8 cellular contexts compared by ENCODE assay signal in genomic region chr6:159104163-159104885, GRCh38. TPM values are rescaled to one million over a fixed set of nuclear protein-coding genes. Genes with fewer than 3 reads are reported as not detected.
DNase-seq lines count a peak whose midpoint lies in the region; ATAC-seq and TF ChIP-seq lines count a peak whose summit lies in the region.

No MANE protein-coding gene starts in this region.

- no peaks in the 10 kb centered on the region for H3K27me3 Mint-ChIP-seq in activated CD4-positive, alpha-beta T cell treated with anti-CD3 and anti-CD28 coated beads, Interleukin-2, amount 10 ng/mL, durations not matched to agents 24 days and 14 days

- H3K9ac ChIP-seq in colonic mucosa (ENCODE audit: low read depth in 2 of 2, low read length in 2 of 2) (no peak overlapping the region), liver (ENCODE audit: low read depth in 1 of 2, low read length in 2 of 2) (no peak overlapping the region)

- H3K4me1 ChIP-seq in colonic mucosa (peaks cover 3% of the 10 kb centered on the region), liver (ENCODE audit: control insufficient read depth in 4 of 4, insufficient read depth in 4 of 4, low read length in 3 of 4) (peaks cover 0 to 4% (median 0%) of the 10 kb centered on the region in 4 donors)

- 31% methylated on average over 17 of the region's 17 CpGs for WGBS in liver

- DNase-seq in SIG-M5 treated with dmso at 0.1 percent for 504 hours (lab: John Stamatoyannopoulos, UW; ENCODE audit: unreplicated experiment) (peak; percentile 56), SIG-M5 (lab: John Stamatoyannopoulos, UW) (no peak), NCI-H446 treated with DMSO at 0.1 percent for 48 hours (lab: John Stamatoyannopoulos, UW) (peak; percentile 17), colonic mucosa (peak; percentile 58)
- DNase-seq in activated CD4-positive, alpha-beta T cell treated with anti-CD3 and anti-CD28 coated beads, Interleukin-2, amount 10 ng/mL, durations not matched to agents 24 days and 14 days: peak; percentile 93
- peak; percentile 71 for DNase-seq in stimulated activated CD8-positive, alpha-beta memory T cell treated with anti-CD3 and anti-CD28 coated beads, Interleukin-12 subunit alpha, Interleukin-12 subunit beta, amount 100 ng/mL, for 1 hour (ENCODE audit: low read depth)

- no peaks in the 10 kb centered on the region for H3K36me3 Mint-ChIP-seq in activated CD4-positive, alpha-beta T cell treated with anti-CD3 and anti-CD28 coated beads, Interleukin-2, amount 10 ng/mL, durations not matched to agents 24 days and 14 days (ENCODE audit: low read depth)

- peak overlapping the region; percentile 85 for H3K27ac Mint-ChIP-seq in activated CD4-positive, alpha-beta T cell treated with anti-CD3 and anti-CD28 coated beads, Interleukin-2, amount 10 ng/mL, durations not matched to agents 24 days and 14 days

- H3K9me3 Mint-ChIP-seq in activated CD4-positive, alpha-beta T cell treated with anti-CD3 and anti-CD28 coated beads, Interleukin-2, amount 10 ng/mL, durations not matched to agents 24 days and 14 days: no peaks in the 10 kb centered on the region

- H3K27ac ChIP-seq in colonic mucosa (no peak overlapping the region), liver (ENCODE audit: low read depth in 1 of 2, low read length in 2 of 2) (no peak overlapping the region)

- intact Hi-C loops in activated CD4-positive, alpha-beta T cell treated with anti-CD3 and anti-CD28 coated beads, Interleukin-2, amount 10 ng/mL, durations not matched to agents 24 days and 14 days (cut with micrococcal nuclease): loop anchor here (1.0 to 10.0 kb wide), 5 partner anchors 30 to 380 kb away; no protein-coding TSS in a partner anchor
- intact Hi-C loops in colonic mucosa (cut with DNase I): loop anchor here (2.0 kb wide), 1 partner anchor 62 kb away; no protein-coding TSS in a partner anchor

- ATAC-seq in HG02973 (IDR thresholded peaks at IDR 0.05; ENCODE audit: unreplicated experiment): peak; percentile 58

- peak overlapping the region; percentile 77 for H3K4me3 Mint-ChIP-seq in activated CD4-positive, alpha-beta T cell treated with anti-CD3 and anti-CD28 coated beads, Interleukin-2, amount 10 ng/mL, durations not matched to agents 24 days and 14 days

- H3K4me1 Mint-ChIP-seq in activated CD4-positive, alpha-beta T cell treated with anti-CD3 and anti-CD28 coated beads, Interleukin-2, amount 10 ng/mL, durations not matched to agents 24 days and 14 days: peaks cover 68% of the 10 kb centered on the region

- peak; percentile 86 to 91 for TF ChIP-seq RAD21 in liver (IDR thresholded peaks at IDR 0.05)

- H3K4me3 ChIP-seq in colonic mucosa (no peak overlapping the region), liver (ENCODE audit: low read depth in 1 of 3, low read length in 3 of 3) (no peak overlapping the region)

- no peaks in the 10 kb centered on the region for H3K9me3 ChIP-seq in colonic mucosa
- no peaks in the 10 kb centered on the region for H3K9me3 ChIP-seq in liver (ENCODE audit: control insufficient read depth in 4 of 4, low read length in 3 of 4)

- peak; percentile 83 for TF ChIP-seq CTCF in colonic mucosa (IDR thresholded peaks at IDR 0.05)
- TF ChIP-seq CTCF in liver (IDR thresholded peaks at IDR 0.05; ENCODE audit: low read depth, low read length, missing input control): peak; percentile 86

- H3K36me3 ChIP-seq in colonic mucosa (no peaks in the 10 kb centered on the region), liver (ENCODE audit: control insufficient read depth in 4 of 4, insufficient read depth in 3 of 4, low read depth in 1 of 4, low read length in 3 of 4) (no peaks in the 10 kb centered on the region)

- H3K27me3 ChIP-seq in colonic mucosa (no peaks in the 10 kb centered on the region), liver (ENCODE audit: control insufficient read depth in 4 of 4, insufficient read depth in 4 of 4, low read length in 3 of 4) (no peaks in the 10 kb centered on the region)

TF ChIP-seq in liver, 16 proteins besides CTCF, POLR2A, EP300 and RAD21:
- TF ChIP-seq FOXA2 (IDR thresholded peaks at IDR 0.05) (no peak), EGR1 (IDR thresholded peaks at IDR 0.05; ENCODE audit: low read depth in 2 of 2) (no peak), ATF3 (IDR thresholded peaks at IDR 0.05) (no peak), GABPA (IDR thresholded peaks at IDR 0.05 in 1 of 2, conservative IDR thresholded peaks at IDR 0.05 in 1 of 2) (no peak), RXRA (IDR thresholded peaks at IDR 0.05) (no peak), NR2F2 (IDR thresholded peaks at IDR 0.05) (no peak), FOXA1 (IDR thresholded peaks at IDR 0.05) (no peak), HNF4G (IDR thresholded peaks at IDR 0.05) (no peak), HNF4A (conservative IDR thresholded peaks at IDR 0.05) (no peak), TAF1 (conservative IDR thresholded peaks at IDR 0.05) (no peak), SP1 (IDR thresholded peaks at IDR 0.05) (no peak), JUND (IDR thresholded peaks at IDR 0.05) (no peak), YY1 (IDR thresholded peaks at IDR 0.05) (no peak)
- TF ChIP-seq, protein P1, sequence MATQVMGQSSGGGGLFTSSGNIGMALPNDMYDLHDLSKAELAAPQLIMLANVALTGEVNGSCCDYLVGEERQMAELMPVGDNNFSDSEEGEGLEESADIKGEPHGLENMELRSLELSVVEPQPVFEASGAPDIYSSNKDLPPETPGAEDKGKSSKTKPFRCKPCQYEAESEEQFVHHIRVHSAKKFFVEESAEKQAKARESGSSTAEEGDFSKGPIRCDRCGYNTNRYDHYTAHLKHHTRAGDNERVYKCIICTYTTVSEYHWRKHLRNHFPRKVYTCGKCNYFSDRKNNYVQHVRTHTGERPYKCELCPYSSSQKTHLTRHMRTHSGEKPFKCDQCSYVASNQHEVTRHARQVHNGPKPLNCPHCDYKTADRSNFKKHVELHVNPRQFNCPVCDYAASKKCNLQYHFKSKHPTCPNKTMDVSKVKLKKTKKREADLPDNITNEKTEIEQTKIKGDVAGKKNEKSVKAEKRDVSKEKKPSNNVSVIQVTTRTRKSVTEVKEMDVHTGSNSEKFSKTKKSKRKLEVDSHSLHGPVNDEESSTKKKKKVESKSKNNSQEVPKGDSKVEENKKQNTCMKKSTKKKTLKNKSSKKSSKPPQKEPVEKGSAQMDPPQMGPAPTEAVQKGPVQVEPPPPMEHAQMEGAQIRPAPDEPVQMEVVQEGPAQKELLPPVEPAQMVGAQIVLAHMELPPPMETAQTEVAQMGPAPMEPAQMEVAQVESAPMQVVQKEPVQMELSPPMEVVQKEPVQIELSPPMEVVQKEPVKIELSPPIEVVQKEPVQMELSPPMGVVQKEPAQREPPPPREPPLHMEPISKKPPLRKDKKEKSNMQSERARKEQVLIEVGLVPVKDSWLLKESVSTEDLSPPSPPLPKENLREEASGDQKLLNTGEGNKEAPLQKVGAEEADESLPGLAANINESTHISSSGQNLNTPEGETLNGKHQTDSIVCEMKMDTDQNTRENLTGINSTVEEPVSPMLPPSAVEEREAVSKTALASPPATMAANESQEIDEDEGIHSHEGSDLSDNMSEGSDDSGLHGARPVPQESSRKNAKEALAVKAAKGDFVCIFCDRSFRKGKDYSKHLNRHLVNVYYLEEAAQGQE (IDR thresholded peaks at IDR 0.05): no peak
- TF ChIP-seq, protein P2, sequence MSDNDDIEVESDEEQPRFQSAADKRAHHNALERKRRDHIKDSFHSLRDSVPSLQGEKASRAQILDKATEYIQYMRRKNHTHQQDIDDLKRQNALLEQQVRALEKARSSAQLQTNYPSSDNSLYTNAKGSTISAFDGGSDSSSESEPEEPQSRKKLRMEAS (IDR thresholded peaks at IDR 0.05): no peak
- TF ChIP-seq, protein P3, sequence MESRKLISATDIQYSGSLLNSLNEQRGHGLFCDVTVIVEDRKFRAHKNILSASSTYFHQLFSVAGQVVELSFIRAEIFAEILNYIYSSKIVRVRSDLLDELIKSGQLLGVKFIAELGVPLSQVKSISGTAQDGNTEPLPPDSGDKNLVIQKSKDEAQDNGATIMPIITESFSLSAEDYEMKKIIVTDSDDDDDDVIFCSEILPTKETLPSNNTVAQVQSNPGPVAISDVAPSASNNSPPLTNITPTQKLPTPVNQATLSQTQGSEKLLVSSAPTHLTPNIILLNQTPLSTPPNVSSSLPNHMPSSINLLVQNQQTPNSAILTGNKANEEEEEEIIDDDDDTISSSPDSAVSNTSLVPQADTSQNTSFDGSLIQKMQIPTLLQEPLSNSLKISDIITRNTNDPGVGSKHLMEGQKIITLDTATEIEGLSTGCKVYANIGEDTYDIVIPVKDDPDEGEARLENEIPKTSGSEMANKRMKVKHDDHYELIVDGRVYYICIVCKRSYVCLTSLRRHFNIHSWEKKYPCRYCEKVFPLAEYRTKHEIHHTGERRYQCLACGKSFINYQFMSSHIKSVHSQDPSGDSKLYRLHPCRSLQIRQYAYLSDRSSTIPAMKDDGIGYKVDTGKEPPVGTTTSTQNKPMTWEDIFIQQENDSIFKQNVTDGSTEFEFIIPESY (IDR thresholded peaks at IDR 0.05): no peak

RNA-seq across cellular contexts. Expression of gene TAGAP, which starts 59.5 kb away (rescaled TPM):
- total RNA-seq in activated CD4-positive, alpha-beta T cell treated with anti-CD3 and anti-CD28 coated beads, Interleukin-2, amount 10 ng/mL, durations not matched to agents 24 days and 14 days: 183 and 187 TPM in 2 replicates
- 1 to 10 TPM; 1.1 to 2.3 TPM for total RNA-seq in colonic mucosa
- 1 to 10 TPM; 1.5 to 2.0 TPM for total RNA-seq in liver
- polyA plus RNA-seq in liver: under 1 TPM; 0.56 to 0.65 TPM

Comparison
In these comparisons a context has a peak if more than half of its experiments do, and no peak if none do; other contexts are left out.
1. RNA of gene TAGAP, which starts 59.5 kb away (total RNA-seq): 183 to 187 TPM in activated CD4-positive, alpha-beta T cell treated with anti-CD3 and anti-CD28 coated beads, Interleukin-2, amount 10 ng/mL, durations not matched to agents 24 days and 14 days; 1.1 to 2.3 TPM in colonic mucosa and 1.5 to 2.0 TPM in liver; every median in the first group is over 10 times any median in the second.